ENCODE assay signal across 24 cellular contexts in the genomic region with DNA sequence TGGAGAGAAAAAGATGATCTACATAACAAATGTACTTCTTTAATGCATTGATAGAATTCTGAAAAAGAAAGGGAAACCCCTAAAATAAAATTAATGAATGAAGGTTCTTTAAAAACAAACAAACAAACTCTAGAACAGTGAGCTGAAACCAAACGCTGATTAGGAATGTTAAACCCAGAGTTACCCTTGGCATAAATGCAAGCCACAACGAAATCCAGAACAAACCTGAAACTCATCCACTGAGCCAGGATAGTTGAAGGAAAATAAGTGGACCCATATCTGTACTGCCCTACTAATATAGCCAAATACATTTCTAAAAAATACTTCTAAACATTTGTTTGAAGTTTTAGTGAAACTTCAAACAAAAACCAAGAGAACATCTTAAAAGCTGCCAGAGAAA.
DNase-seq lines count a peak whose midpoint lies in the region; ATAC-seq and TF ChIP-seq lines count a peak whose summit lies in the region.
"Had no signal": no experiment of that assay in that cellular context is flagged by ENCODE, and none has a peak within 500 bp of the region (broad histone marks: within the 10 kb centered on the region; RNA-seq: fewer than 3 reads in every experiment).

No MANE protein-coding gene starts in this region.

- no peak for TF ChIP-seq EP300 in stomach (IDR thresholded peaks at IDR 0.05)

- peak; percentile 11 for DNase-seq in adipocyte (ENCODE audit: low read depth)
- peak; percentile 22 for DNase-seq in fibroblast of peridontal ligament (ENCODE audit: extremely low read depth)
- no peak for DNase-seq in left lobe of liver (ENCODE audit: low spot score)
- no peak for DNase-seq in amygdala (lab: John Stamatoyannopoulos, UW)
- DNase-seq in activated CD8-positive, alpha-beta memory T cell treated with anti-CD3 and anti-CD28 coated beads, Interleukin-2, amount 50 U/mL, for 4 hours = no peak
- no peak for DNase-seq in stomach
- DNase-seq: 8988T; ACHN; BE2C; C1 segment of cervical spinal cord; CD4-positive, alpha-beta memory T cell; CD4-positive, CD25-positive, alpha-beta regulatory T cell; CD8-positive, alpha-beta memory T cell; COR-L47; DMS 273 treated with DMSO at 0.1 percent for 48 hours; DMS153; DMS53; DMS79; DND-41; EL; GDM1 had no signal

- H3K4me2 ChIP-seq in OCI-LY3 (ENCODE audit: low read length) = peak overlapping the region; percentile 15; the same call in 1 of the 2 replicates
- H3K4me2 ChIP-seq: BLaER1 had no signal

- H3K9ac ChIP-seq in OCI-LY3 (ENCODE audit: low read length) (no peak overlapping the region), adipocyte (ENCODE audit: low read length) (no peak overlapping the region)
- H3K9ac ChIP-seq: BLaER1 had no signal

- H3K27me3 ChIP-seq in OCI-LY3 (ENCODE audit: low read depth, low read length) (no peaks in the 10 kb centered on the region), adipocyte (replicated peaks; ENCODE audit: control insufficient read depth, insufficient read depth, low read length) (no peaks in the 10 kb centered on the region), stomach (no peaks in the 10 kb centered on the region)
- H3K27me3 ChIP-seq: BE2C, BLaER1 had no signal

- intact Hi-C loops in stomach (cut with DNase I; ENCODE audit: low total_unique reads) = no loop called here

- no peak for TF ChIP-seq POLR2A in stomach (IDR thresholded peaks at IDR 0.05)

- 48 to 62% (median 56%) methylated on average over 2 of the region's 2 CpGs for WGBS in stomach, 5 donors

- H4K20me1 ChIP-seq in OCI-LY3 (ENCODE audit: insufficient read depth, low read length) = no peaks in the 10 kb centered on the region
- H4K20me1 ChIP-seq: BLaER1 had no signal

- TF ChIP-seq CTCF in OCI-LY3 (IDR thresholded peaks at IDR 0.05; ENCODE audit: low read depth, low read length) = no peak
- no peak for TF ChIP-seq CTCF in stomach (IDR thresholded peaks at IDR 0.05)

- no peaks in the 10 kb centered on the region for H3K9me3 ChIP-seq in OCI-LY3 (ENCODE audit: insufficient read depth, low read length)
- no peaks in the 10 kb centered on the region for H3K9me3 ChIP-seq in adipocyte (ENCODE audit: control insufficient read depth, low read length)
- no peaks in the 10 kb centered on the region for H3K9me3 ChIP-seq in stomach
- H3K9me3 ChIP-seq: BE2C, BLaER1 had no signal

- peaks cover 23% of the 10 kb centered on the region for H3K79me2 ChIP-seq in OCI-LY3 (ENCODE audit: low read length)

- H3K4me1 ChIP-seq in OCI-LY3 (ENCODE audit: low read length) (peaks cover 98% of the 10 kb centered on the region), adipocyte (ENCODE audit: control insufficient read depth, insufficient read depth, low read length) (no peaks in the 10 kb centered on the region), stomach (no peaks in the 10 kb centered on the region)
- H3K4me1 ChIP-seq: BE2C, BLaER1 had no signal

- H3K27ac ChIP-seq in OCI-LY3 (ENCODE audit: low read length) (peak overlapping the region; percentile 97), stomach (no peak overlapping the region)
- H3K27ac ChIP-seq: BLaER1 had no signal

- peak; percentile 83 for ATAC-seq in left lobe of liver
- ATAC-seq: GM12878 had no signal

- H3K4me3 ChIP-seq in OCI-LY3 (ENCODE audit: low read length) (no peak overlapping the region), adipocyte (ENCODE audit: low read length) (no peak overlapping the region), stomach (no peak overlapping the region)
- H3K4me3 ChIP-seq: BLaER1, GM12878 had no signal

- H3K36me3 ChIP-seq in OCI-LY3 (replicated peaks; ENCODE audit: low read depth, low read length) (no peaks in the 10 kb centered on the region), adipocyte (ENCODE audit: control insufficient read depth, insufficient read depth, low read length, severe bottlenecking) (no peaks in the 10 kb centered on the region), stomach (no peaks in the 10 kb centered on the region)
- H3K36me3 ChIP-seq: BE2C, BLaER1 had no signal

- no peak overlapping the region for H2AFZ ChIP-seq in OCI-LY3 (ENCODE audit: low read depth, low read length)

Comparison
In these comparisons a context has a peak if more than half of its experiments do, and no peak if none do; other contexts are left out.
1. DNase-seq: peak in adipocyte (single experiment) and fibroblast of peridontal ligament (single experiment); none in left lobe of liver (single experiment), amygdala (0 of 56), activated CD8-positive, alpha-beta memory T cell treated with anti-CD3 and anti-CD28 coated beads, Interleukin-2, amount 50 U/mL, for 4 hours (single experiment) and stomach (single experiment).